ENCODE assay signal across 2 cellular contexts in the genomic region with DNA sequence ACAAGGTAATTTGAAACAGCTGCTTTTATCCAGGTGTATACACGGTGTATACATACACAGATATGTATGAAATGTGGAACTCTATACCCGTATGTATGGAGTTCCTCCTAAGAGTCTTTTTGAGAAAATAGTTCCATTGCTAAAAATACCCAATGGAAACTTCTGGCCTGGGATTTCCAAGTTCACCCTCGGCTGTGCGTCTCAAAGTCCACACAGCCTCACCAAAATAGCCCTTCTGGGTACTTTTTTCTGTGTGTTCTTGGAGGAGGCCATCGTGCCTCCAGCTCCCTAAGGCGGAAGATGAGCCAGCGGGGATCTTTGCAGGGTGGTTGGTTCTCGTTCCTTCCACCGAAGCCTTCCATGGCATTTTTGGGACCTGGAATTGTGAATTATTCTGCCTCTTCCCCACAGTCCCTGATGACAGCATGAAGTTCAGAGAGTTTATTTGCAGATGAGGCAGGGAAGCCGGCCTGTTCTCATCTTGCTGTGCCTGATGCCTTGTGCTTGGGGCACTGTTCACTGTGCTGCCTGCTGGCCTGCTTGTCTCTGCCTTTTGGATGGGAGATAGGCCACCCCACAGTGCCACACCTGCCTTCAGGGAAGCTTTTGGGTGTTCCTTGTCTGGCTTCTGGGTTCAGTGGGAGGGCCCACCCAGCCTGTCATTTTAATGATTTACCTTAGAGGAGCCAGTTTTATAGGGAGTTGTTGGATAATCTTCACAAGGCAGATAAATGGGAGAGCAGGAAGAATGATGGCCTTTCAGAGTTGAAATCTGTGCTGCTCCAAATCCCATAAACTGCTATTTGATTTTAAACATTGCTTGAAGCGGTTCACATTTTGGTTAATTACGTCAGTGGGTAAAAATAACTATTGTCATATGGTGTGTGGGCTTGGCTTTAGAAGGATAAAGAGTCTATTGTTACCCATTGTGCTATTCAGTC.
A peak's percentile ranks its signal among the peaks of the same experiment; 100 is the strongest.
TF ChIP-seq lines count a peak whose summit lies in the region.

No MANE protein-coding gene starts in this region.

TF ChIP-seq in GM12878, 131 proteins besides CTCF, POLR2A, EP300 and RAD21 (continued from another document and continues in another):
- TF ChIP-seq, protein P1, sequence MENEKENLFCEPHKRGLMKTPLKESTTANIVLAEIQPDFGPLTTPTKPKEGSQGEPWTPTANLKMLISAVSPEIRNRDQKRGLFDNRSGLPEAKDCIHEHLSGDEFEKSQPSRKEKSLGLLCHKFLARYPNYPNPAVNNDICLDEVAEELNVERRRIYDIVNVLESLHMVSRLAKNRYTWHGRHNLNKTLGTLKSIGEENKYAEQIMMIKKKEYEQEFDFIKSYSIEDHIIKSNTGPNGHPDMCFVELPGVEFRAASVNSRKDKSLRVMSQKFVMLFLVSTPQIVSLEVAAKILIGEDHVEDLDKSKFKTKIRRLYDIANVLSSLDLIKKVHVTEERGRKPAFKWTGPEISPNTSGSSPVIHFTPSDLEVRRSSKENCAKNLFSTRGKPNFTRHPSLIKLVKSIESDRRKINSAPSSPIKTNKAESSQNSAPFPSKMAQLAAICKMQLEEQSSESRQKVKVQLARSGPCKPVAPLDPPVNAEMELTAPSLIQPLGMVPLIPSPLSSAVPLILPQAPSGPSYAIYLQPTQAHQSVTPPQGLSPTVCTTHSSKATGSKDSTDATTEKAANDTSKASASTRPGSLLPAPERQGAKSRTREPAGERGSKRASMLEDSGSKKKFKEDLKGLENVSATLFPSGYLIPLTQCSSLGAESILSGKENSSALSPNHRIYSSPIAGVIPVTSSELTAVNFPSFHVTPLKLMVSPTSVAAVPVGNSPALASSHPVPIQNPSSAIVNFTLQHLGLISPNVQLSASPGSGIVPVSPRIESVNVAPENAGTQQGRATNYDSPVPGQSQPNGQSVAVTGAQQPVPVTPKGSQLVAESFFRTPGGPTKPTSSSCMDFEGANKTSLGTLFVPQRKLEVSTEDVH (IDR thresholded peaks at IDR 0.05; ENCODE audit: low read depth, partially characterized antibody) = no peak
- no peak for TF ChIP-seq ZSCAN29 (IDR thresholded peaks at IDR 0.05)
- TF ChIP-seq, protein P2, sequence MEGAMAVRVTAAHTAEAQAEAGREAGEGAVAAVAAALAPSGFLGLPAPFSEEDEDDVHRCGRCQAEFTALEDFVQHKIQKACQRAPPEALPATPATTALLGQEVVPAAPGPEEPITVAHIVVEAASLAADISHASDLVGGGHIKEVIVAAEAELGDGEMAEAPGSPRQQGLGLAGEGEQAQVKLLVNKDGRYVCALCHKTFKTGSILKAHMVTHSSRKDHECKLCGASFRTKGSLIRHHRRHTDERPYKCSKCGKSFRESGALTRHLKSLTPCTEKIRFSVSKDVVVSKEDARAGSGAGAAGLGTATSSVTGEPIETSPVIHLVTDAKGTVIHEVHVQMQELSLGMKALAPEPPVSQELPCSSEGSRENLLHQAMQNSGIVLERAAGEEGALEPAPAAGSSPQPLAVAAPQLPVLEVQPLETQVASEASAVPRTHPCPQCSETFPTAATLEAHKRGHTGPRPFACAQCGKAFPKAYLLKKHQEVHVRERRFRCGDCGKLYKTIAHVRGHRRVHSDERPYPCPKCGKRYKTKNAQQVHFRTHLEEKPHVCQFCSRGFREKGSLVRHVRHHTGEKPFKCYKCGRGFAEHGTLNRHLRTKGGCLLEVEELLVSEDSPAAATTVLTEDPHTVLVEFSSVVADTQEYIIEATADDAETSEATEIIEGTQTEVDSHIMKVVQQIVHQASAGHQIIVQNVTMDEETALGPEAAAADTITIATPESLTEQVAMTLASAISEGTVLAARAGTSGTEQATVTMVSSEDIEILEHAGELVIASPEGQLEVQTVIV (IDR thresholded peaks at IDR 0.05; ENCODE audit: borderline replicate concordance, partially characterized antibody) = no peak
- no peak for TF ChIP-seq ZNF274 (IDR thresholded peaks at IDR 0.05; ENCODE audit: insufficient read depth, insufficient read length)
- no peak for TF ChIP-seq PAX5 (IDR thresholded peaks at IDR 0.05; ENCODE audit: borderline replicate concordance, low read depth, low read length)
- TF ChIP-seq SMAD5 (IDR thresholded peaks at IDR 0.05; ENCODE audit: low read depth) = no peak
- peak; percentile 95 for TF ChIP-seq ATF7 (IDR thresholded peaks at IDR 0.05; ENCODE audit: low read depth)
- TF ChIP-seq, protein P3, sequence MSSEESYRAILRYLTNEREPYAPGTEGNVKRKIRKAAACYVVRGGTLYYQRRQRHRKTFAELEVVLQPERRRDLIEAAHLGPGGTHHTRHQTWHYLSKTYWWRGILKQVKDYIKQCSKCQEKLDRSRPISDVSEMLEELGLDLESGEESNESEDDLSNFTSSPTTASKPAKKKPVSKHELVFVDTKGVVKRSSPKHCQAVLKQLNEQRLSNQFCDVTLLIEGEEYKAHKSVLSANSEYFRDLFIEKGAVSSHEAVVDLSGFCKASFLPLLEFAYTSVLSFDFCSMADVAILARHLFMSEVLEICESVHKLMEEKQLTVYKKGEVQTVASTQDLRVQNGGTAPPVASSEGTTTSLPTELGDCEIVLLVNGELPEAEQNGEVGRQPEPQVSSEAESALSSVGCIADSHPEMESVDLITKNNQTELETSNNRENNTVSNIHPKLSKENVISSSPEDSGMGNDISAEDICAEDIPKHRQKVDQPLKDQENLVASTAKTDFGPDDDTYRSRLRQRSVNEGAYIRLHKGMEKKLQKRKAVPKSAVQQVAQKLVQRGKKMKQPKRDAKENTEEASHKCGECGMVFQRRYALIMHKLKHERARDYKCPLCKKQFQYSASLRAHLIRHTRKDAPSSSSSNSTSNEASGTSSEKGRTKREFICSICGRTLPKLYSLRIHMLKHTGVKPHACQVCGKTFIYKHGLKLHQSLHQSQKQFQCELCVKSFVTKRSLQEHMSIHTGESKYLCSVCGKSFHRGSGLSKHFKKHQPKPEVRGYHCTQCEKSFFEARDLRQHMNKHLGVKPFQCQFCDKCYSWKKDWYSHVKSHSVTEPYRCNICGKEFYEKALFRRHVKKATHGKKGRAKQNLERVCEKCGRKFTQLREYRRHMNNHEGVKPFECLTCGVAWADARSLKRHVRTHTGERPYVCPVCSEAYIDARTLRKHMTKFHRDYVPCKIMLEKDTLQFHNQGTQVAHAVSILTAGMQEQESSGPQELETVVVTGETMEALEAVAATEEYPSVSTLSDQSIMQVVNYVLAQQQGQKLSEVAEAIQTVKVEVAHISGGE (CRISPR knock-in tag; IDR thresholded peaks at IDR 0.05) = no peak
- no peak for TF ChIP-seq ZNF207 (IDR thresholded peaks at IDR 0.05; ENCODE audit: borderline replicate concordance)

TF ChIP-seq in HepG2, 621 proteins besides CTCF, POLR2A, EP300 and RAD21 (continued from another document):
- TF ChIP-seq, protein P4, sequence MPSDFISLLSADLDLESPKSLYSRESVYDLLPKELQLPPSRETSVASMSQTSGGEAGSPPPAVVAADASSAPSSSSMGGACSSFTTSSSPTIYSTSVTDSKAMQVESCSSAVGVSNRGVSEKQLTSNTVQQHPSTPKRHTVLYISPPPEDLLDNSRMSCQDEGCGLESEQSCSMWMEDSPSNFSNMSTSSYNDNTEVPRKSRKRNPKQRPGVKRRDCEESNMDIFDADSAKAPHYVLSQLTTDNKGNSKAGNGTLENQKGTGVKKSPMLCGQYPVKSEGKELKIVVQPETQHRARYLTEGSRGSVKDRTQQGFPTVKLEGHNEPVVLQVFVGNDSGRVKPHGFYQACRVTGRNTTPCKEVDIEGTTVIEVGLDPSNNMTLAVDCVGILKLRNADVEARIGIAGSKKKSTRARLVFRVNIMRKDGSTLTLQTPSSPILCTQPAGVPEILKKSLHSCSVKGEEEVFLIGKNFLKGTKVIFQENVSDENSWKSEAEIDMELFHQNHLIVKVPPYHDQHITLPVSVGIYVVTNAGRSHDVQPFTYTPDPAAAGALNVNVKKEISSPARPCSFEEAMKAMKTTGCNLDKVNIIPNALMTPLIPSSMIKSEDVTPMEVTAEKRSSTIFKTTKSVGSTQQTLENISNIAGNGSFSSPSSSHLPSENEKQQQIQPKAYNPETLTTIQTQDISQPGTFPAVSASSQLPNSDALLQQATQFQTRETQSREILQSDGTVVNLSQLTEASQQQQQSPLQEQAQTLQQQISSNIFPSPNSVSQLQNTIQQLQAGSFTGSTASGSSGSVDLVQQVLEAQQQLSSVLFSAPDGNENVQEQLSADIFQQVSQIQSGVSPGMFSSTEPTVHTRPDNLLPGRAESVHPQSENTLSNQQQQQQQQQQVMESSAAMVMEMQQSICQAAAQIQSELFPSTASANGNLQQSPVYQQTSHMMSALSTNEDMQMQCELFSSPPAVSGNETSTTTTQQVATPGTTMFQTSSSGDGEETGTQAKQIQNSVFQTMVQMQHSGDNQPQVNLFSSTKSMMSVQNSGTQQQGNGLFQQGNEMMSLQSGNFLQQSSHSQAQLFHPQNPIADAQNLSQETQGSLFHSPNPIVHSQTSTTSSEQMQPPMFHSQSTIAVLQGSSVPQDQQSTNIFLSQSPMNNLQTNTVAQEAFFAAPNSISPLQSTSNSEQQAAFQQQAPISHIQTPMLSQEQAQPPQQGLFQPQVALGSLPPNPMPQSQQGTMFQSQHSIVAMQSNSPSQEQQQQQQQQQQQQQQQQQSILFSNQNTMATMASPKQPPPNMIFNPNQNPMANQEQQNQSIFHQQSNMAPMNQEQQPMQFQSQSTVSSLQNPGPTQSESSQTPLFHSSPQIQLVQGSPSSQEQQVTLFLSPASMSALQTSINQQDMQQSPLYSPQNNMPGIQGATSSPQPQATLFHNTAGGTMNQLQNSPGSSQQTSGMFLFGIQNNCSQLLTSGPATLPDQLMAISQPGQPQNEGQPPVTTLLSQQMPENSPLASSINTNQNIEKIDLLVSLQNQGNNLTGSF (CRISPR knock-in tag; IDR thresholded peaks at IDR 0.05) = no peak
- TF ChIP-seq ZEB1 (IDR thresholded peaks at IDR 0.05; ENCODE audit: insufficient replicate concordance, low read depth) = no peak
- TF ChIP-seq ZNF292 (CRISPR knock-in tag; IDR thresholded peaks at IDR 0.05; ENCODE audit: borderline replicate concordance, low read depth) = peak; percentile 63; the same call in 1 of the 2 replicates
